ENCODE assay signal across 9 cellular contexts in the genomic region with DNA sequence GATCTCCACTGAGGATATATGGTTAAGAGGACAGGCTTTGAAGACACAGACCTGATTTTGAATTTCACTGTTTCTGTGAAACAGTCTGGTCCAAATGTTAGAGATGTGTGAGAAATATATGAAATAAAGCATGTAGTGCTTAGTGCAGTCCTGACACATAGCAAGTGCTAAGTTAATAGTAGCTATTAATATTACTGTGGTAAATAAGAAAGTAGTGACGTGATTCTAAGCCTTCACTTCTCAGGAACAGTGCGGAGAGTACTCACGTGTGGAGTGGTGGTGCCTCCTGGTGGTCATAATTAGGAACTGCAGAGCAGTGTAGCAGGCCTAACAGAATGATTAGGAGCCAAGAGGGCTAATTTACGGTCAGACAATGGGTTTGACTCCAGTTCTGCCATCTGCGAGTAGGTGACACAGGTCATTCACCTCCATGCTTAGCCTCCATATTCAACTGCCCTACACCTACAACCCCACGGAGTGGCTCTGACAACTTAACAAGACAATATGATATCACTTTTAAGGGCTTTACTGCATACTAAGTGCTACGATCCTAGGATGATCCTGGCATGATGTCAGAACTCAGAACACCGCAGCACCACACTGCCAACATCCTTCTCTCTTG.
A peak's percentile ranks its signal among the peaks of the same experiment; 100 is the strongest.
DNase-seq lines count a peak whose midpoint lies in the region; ATAC-seq and TF ChIP-seq lines count a peak whose summit lies in the region.
"Had no signal": no experiment of that assay in that cellular context is flagged by ENCODE, and none has a peak within 500 bp of the region (broad histone marks: within the 10 kb centered on the region; RNA-seq: fewer than 3 reads in every experiment).

No MANE protein-coding gene starts in this region.

- no peak for TF ChIP-seq POLR2A in spleen (IDR thresholded peaks at IDR 0.05)

- H3K27me3 ChIP-seq in spleen (replicated peaks in 1 of 7): no peaks in the 10 kb centered on the region

- H3K36me3 ChIP-seq in HEK293 (ENCODE audit: control insufficient read depth in 2 of 2, insufficient read depth in 1 of 2, low read length in 2 of 2) (no peaks in the 10 kb centered on the region), spleen (no peaks in the 10 kb centered on the region)

- no peaks in the 10 kb centered on the region for H3K4me1 ChIP-seq in HEK293 (ENCODE audit: control insufficient read depth, insufficient read depth, low read length)
- peaks cover 0 to 12% (median 2%) of the 10 kb centered on the region in 6 donors for H3K4me1 ChIP-seq in spleen

- CTCF ChIA-PET in HEK293 (lab: Yijun Ruan, JAX): interaction anchor here (0.5 to 7.2 kb wide), 35 partner anchors 9 to 1290 kb away, joined by 3 to 105 read pairs (median 4); no protein-coding TSS in a partner anchor

- ATAC-seq in GM19324 (IDR thresholded peaks at IDR 0.05; ENCODE audit: low FRiP score, unreplicated experiment): no peak

- intact Hi-C loops in spleen (cut with DNase I; ENCODE audit: low total_unique reads): loop anchor here (2.0 to 10.0 kb wide), 2 partner anchors 330 to 626 kb away; partner anchors contain the start of gene SRSF6

- in situ Hi-C loops in astrocyte of the cerebellum (cut with HindIII; ENCODE audit: low sequenced_read_pairs): loop anchor here (25.0 kb wide), 1 partner anchor 318 kb away; no protein-coding TSS in a partner anchor

- DNase-seq in Daoy (ENCODE audit: low read depth): peak; percentile 77
- DNase-seq in NCI-H146 treated with DMSO at 0.1 percent for 48 hours (lab: John Stamatoyannopoulos, UW; ENCODE audit: unreplicated experiment): peak; percentile 43
- DNase-seq in T-helper 22 cell (ENCODE audit: low read depth): peak; percentile 34
- peak; percentile 68 for DNase-seq in astrocyte of the cerebellum (ENCODE audit: low read depth)
- peak in 41 of 51 donors; percentile 9 to 80 (median 54) for DNase-seq in hypothalamus (lab: John Stamatoyannopoulos, UW)
- no peak for DNase-seq in spleen

- H3K27ac ChIP-seq in HEK293 (ENCODE audit: extremely low read depth, low read depth, low read length): no peak overlapping the region
- no peak overlapping the region for H3K27ac ChIP-seq in spleen
- H3K27ac ChIP-seq: epithelial cell of prostate had no signal

- 19 to 29% (median 25%) methylated on average over 8 of the region's 8 CpGs for WGBS in spleen, 5 donors

- TF ChIP-seq CTCF in HEK293 (tag by site-specific recombination; IDR thresholded peaks at IDR 0.05) (peak; percentile 92), astrocyte of the cerebellum (IDR thresholded peaks at IDR 0.05; ENCODE audit: low read depth, low read length, missing control alignments) (peak; percentile 96), spleen (IDR thresholded peaks at IDR 0.05 in 8 of 11, conservative IDR thresholded peaks at IDR 0.05 in 3 of 11) (peak; percentile 94 to 99 (median 99))

- H3K9me3 ChIP-seq in HEK293 (ENCODE audit: control insufficient read depth, insufficient read depth, low read depth, low read length) (no peaks in the 10 kb centered on the region), spleen (no peaks in the 10 kb centered on the region)

- H3K4me3 ChIP-seq in HEK293 (ENCODE audit: low read depth, low read length) (no peak overlapping the region), astrocyte of the cerebellum (ENCODE audit: low read depth, low read length) (no peak overlapping the region), spleen (no peak overlapping the region)

- POLR2A ChIA-PET in HEK293 (lab: Yijun Ruan, JAX): interaction anchor here (0.5 kb wide), 1 partner anchor 635 kb away, joined by 3 read pairs; no protein-coding TSS in a partner anchor

TF ChIP-seq in HEK293, 187 proteins besides CTCF, POLR2A, EP300 and RAD21 (continues in another document):
- TF ChIP-seq ZNF692 (tag by site-specific recombination; IDR thresholded peaks at IDR 0.05) (0 out of 2 replicates have a peak, but pooled peaks have one; percentile 21), ZNF629 (tag by site-specific recombination; IDR thresholded peaks at IDR 0.05) (peak; percentile 72), ZFHX2 (tag by site-specific recombination; conservative IDR thresholded peaks at IDR 0.05) (no peak), ZNF555 (tag by site-specific recombination; conservative IDR thresholded peaks at IDR 0.05) (no peak), ZNF654 (tag by site-specific recombination; IDR thresholded peaks at IDR 0.05; ENCODE audit: low read depth) (peak; percentile 93), ZBTB11 (tag by site-specific recombination; conservative IDR thresholded peaks at IDR 0.05; ENCODE audit: low read depth) (no peak), MYNN (tag by site-specific recombination; IDR thresholded peaks at IDR 0.05; ENCODE audit: borderline replicate concordance) (no peak), KLF16 (tag by site-specific recombination; IDR thresholded peaks at IDR 0.05) (no peak), PRDM1 (tag by site-specific recombination; IDR thresholded peaks at IDR 0.05) (peak; percentile 80), ZNF2 (tag by site-specific recombination; IDR thresholded peaks at IDR 0.05) (peak; percentile 63; the same call in 1 of the 2 replicates), ZNF664 (tag by site-specific recombination; IDR thresholded peaks at IDR 0.05) (peak; percentile 97), ZNF600 (tag by site-specific recombination; IDR thresholded peaks at IDR 0.05) (peak; percentile 57; the same call in 1 of the 2 replicates), ZFP41 (tag by site-specific recombination; IDR thresholded peaks at IDR 0.05; ENCODE audit: borderline replicate concordance) (0 out of 2 replicates have a peak, but pooled peaks have one; percentile 30)
- TF ChIP-seq, protein P1, sequence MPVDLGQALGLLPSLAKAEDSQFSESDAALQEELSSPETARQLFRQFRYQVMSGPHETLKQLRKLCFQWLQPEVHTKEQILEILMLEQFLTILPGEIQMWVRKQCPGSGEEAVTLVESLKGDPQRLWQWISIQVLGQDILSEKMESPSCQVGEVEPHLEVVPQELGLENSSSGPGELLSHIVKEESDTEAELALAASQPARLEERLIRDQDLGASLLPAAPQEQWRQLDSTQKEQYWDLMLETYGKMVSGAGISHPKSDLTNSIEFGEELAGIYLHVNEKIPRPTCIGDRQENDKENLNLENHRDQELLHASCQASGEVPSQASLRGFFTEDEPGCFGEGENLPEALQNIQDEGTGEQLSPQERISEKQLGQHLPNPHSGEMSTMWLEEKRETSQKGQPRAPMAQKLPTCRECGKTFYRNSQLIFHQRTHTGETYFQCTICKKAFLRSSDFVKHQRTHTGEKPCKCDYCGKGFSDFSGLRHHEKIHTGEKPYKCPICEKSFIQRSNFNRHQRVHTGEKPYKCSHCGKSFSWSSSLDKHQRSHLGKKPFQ (tag by site-specific recombination; IDR thresholded peaks at IDR 0.05): no peak
- TF ChIP-seq, protein P2, sequence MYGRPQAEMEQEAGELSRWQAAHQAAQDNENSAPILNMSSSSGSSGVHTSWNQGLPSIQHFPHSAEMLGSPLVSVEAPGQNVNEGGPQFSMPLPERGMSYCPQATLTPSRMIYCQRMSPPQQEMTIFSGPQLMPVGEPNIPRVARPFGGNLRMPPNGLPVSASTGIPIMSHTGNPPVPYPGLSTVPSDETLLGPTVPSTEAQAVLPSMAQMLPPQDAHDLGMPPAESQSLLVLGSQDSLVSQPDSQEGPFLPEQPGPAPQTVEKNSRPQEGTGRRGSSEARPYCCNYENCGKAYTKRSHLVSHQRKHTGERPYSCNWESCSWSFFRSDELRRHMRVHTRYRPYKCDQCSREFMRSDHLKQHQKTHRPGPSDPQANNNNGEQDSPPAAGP (tag by site-specific recombination; IDR thresholded peaks at IDR 0.05): 0 out of 2 replicates have a peak, but pooled peaks have one; percentile 28
